ENCODE assay signal across 7 cellular contexts in the genomic region with DNA sequence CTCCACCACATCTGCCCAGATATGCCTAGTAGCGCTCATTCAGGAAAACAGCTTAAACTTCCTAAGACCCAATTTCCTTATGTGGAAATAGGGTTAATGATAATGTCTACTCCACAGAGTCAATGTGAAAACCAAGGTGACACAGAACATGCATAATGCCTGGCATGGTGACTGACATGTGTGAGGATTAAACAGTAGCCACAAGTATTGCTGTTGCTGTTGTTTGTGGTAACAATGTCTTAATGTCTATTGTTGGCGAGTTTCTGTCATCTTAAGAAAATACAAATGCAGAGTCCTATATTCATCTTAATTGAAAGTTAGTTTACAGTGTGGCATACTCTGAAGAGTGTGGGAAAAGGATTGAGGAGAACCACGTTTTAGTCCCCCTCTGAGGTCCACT.
"Had no signal": no experiment of that assay in that cellular context is flagged by ENCODE, and none has a peak within 500 bp of the region (broad histone marks: within the 10 kb centered on the region; RNA-seq: fewer than 3 reads in every experiment).

No MANE protein-coding gene starts in this region.

- H3K36me3 ChIP-seq: HAP-1 had no signal

- H3K27ac ChIP-seq: GM23248 had no signal

- H2AFZ ChIP-seq: GM23248 had no signal

- H3K4me3 ChIP-seq: GM23248, HAP-1, K562 had no signal

- DNase-seq: GM23248, GOT3, H7, HFFc6, IMR-90 had no signal

- H3K9me3 ChIP-seq: HAP-1 had no signal

- H3K4me1 ChIP-seq: HAP-1 had no signal

- H3K9ac ChIP-seq: GM23248 had no signal
